9 cellular contexts compared by ENCODE assay signal in genomic region chr18:63823516-63824219, GRCh38. TPM values are rescaled to one million over a fixed set of nuclear protein-coding genes. Genes with fewer than 3 reads are reported as not detected.
A peak's percentile ranks its signal among the peaks of the same experiment; 100 is the strongest.
DNase-seq lines count a peak whose midpoint lies in the region; TF ChIP-seq lines count a peak whose summit lies in the region.
"Had no signal": no experiment of that assay in that cellular context is flagged by ENCODE, and none has a peak within 500 bp of the region (broad histone marks: within the 10 kb centered on the region; RNA-seq: fewer than 3 reads in every experiment).

No MANE protein-coding gene starts in this region.

- WGBS in adrenal gland, 4 donors: 54 to 67% (median 63%) methylated on average over 10 of the region's 10 CpGs

- no peak overlapping the region for H3K27ac ChIP-seq in adrenal gland
- H3K27ac ChIP-seq in effector memory CD4-positive, alpha-beta T cell (ENCODE audit: insufficient read depth, low read length, poor library complexity, severe bottlenecking): no peak overlapping the region

- no peaks in the 10 kb centered on the region for H3K4me1 ChIP-seq in adrenal gland (replicated peaks in 1 of 2)
- no peaks in the 10 kb centered on the region for H3K4me1 ChIP-seq in effector memory CD4-positive, alpha-beta T cell (ENCODE audit: control insufficient read depth, insufficient read depth, low read length, poor library complexity, severe bottlenecking)
- H3K4me1 ChIP-seq: HAP-1 had no signal

- no peaks in the 10 kb centered on the region for H3K9me3 ChIP-seq in adrenal gland (replicated peaks in 1 of 3)
- no peaks in the 10 kb centered on the region for H3K9me3 ChIP-seq in effector memory CD4-positive, alpha-beta T cell (ENCODE audit: control insufficient read depth, low read length)
- H3K9me3 ChIP-seq: HAP-1 had no signal

- CTCF ChIA-PET in BJ (lab: Yijun Ruan, JAX): interaction anchor here (1.2 to 1.7 kb wide), 3 partner anchors 20 to 306 kb away, joined by 4 to 6 read pairs (median 6); no protein-coding TSS in a partner anchor

- peak; percentile 31 for TF ChIP-seq CTCF in BJ (IDR thresholded peaks at IDR 0.05; ENCODE audit: insufficient read depth, low read depth, low read length)
- peak in 5 of 6 experiments; percentile 12 to 43 (median 34) for TF ChIP-seq CTCF in adrenal gland (IDR thresholded peaks at IDR 0.05)

- no peak overlapping the region for H3K4me3 ChIP-seq in BJ (ENCODE audit: low read depth, low read length)
- no peak overlapping the region for H3K4me3 ChIP-seq in adrenal gland
- no peak overlapping the region for H3K4me3 ChIP-seq in effector memory CD4-positive, alpha-beta T cell (ENCODE audit: insufficient read depth, low read depth, low read length, poor library complexity, severe bottlenecking)
- H3K4me3 ChIP-seq: HAP-1 had no signal

- DNase-seq in BJ (ENCODE audit: low read depth) (no peak), HPDE6-E6E7 (ENCODE audit: extremely low spot score) (peak; percentile 12), adrenal gland (peak in 6 of 7 donors; percentile 19 to 65 (median 44)), medulla oblongata (ENCODE audit: extremely low spot score) (peak; percentile 56), hippocampal formation (lab: John Stamatoyannopoulos, UW) (no peak), D341Med (ENCODE audit: low spot score) (no peak)
- DNase-seq in effector memory CD4-positive, alpha-beta T cell: no peak
- DNase-seq in stimulated activated naive CD4-positive, alpha-beta T cell treated with Interleukin-2 at 50 U/mL for 16 hours (lab: John Stamatoyannopoulos, UW): no peak

- TF ChIP-seq POLR2A in adrenal gland (IDR thresholded peaks at IDR 0.05): no peak

- H3K36me3 ChIP-seq in BJ (ENCODE audit: control insufficient read depth, insufficient read depth, low read length) (no peaks in the 10 kb centered on the region), adrenal gland (replicated peaks in 1 of 2) (no peaks in the 10 kb centered on the region)
- H3K36me3 ChIP-seq in effector memory CD4-positive, alpha-beta T cell (ENCODE audit: control insufficient read depth, insufficient read depth, low read length): no peaks in the 10 kb centered on the region
- H3K36me3 ChIP-seq: HAP-1 had no signal

- no peaks in the 10 kb centered on the region for H3K27me3 ChIP-seq in BJ (ENCODE audit: control insufficient read depth, insufficient read depth, low read length)
- H3K27me3 ChIP-seq in adrenal gland: no peaks in the 10 kb centered on the region
- no peaks in the 10 kb centered on the region for H3K27me3 ChIP-seq in effector memory CD4-positive, alpha-beta T cell (replicated peaks; ENCODE audit: control insufficient read depth, insufficient read depth, low read length, poor library complexity, severe bottlenecking)

- POLR2A ChIA-PET in BJ (lab: Charles Lee): no interaction called here

- intact Hi-C loops in adrenal gland (cut with DNase I): no loop called here

RNA-seq across cellular contexts. Expression of gene SERPINB7, which starts 48.5 kb away (rescaled TPM):
- polyA plus RNA-seq in BJ (2011; rRNA removed) (149 and 246 TPM in 2 replicates), adrenal gland (not detected)
- 29.2 and 49.1 TPM in 2 replicates for polyA minus RNA-seq in BJ (2011; rRNA and poly(A)+ RNA removed)
- total RNA-seq in adrenal gland: under 1 TPM in 1 of 8 donors, not detected in 7; 0.11 TPM

Comparison
In these comparisons a context has a peak if more than half of its experiments do, and no peak if none do; other contexts are left out.
1. DNase-seq: peak in HPDE6-E6E7 (single experiment), adrenal gland (6 of 7) and medulla oblongata (single experiment); none in BJ (single experiment), effector memory CD4-positive, alpha-beta T cell (0 of 3), hippocampal formation (0 of 2), D341Med (single experiment) and stimulated activated naive CD4-positive, alpha-beta T cell treated with Interleukin-2 at 50 U/mL for 16 hours (single experiment).
2. RNA of gene SERPINB7, which starts 48.5 kb away (polyA plus RNA-seq): 149 to 246 TPM in BJ; not detected in adrenal gland; every median in the first group is over 100 times any median in the second.